ENCODE assay signal across 1 cellular context in genomic region chr11:57762235-57762866, GRCh38.
TF ChIP-seq lines count a peak whose summit lies in the region.

No MANE protein-coding gene starts in this region.

TF ChIP-seq in IMR-90, 13 proteins besides CTCF, POLR2A, EP300 and RAD21:
- TF ChIP-seq RCOR1 (IDR thresholded peaks at IDR 0.05; ENCODE audit: insufficient replicate concordance, low read length) (no peak), NFE2L2 (IDR thresholded peaks at IDR 0.05; ENCODE audit: low read depth, low read length) (no peak), RFX5 (IDR thresholded peaks at IDR 0.05; ENCODE audit: low read depth, low read length) (no peak), SMC3 (IDR thresholded peaks at IDR 0.05; ENCODE audit: low read depth, low read length) (no peak), CHD1 (IDR thresholded peaks at IDR 0.05; ENCODE audit: low read depth, low read length) (no peak), USF2 (IDR thresholded peaks at IDR 0.05; ENCODE audit: low read depth, low read length) (no peak), MAFK (IDR thresholded peaks at IDR 0.05; ENCODE audit: low read depth, low read length) (no peak), MXI1 (IDR thresholded peaks at IDR 0.05; ENCODE audit: borderline replicate concordance, low read depth, low read length) (no peak), ELK1 (IDR thresholded peaks at IDR 0.05; ENCODE audit: borderline replicate concordance, low read depth, low read length) (no peak)
TF ChIP-seq in IMR-90: peak in this region for 0.
